10 cellular contexts compared by ENCODE assay signal in genomic region chr15:40150163-40150925, GRCh38. TPM values are rescaled to one million over a fixed set of nuclear protein-coding genes. Genes with fewer than 3 reads are reported as not detected.
DNase-seq lines count a peak whose midpoint lies in the region; ATAC-seq, FAIRE-seq and TF ChIP-seq lines count a peak whose summit lies in the region.
"Had no signal": no experiment of that assay in that cellular context is flagged by ENCODE, and none has a peak within 500 bp of the region (broad histone marks: within the 10 kb centered on the region; RNA-seq: fewer than 3 reads in every experiment).

No MANE protein-coding gene starts in this region.

- H3K9me3 Mint-ChIP-seq in natural killer cell treated with Interleukin-12 subunit alpha and Interleukin-12 subunit beta and Interleukin-15 and Interleukin-18, amount 100 ng/mL, for 72 hours, result no peaks in the 10 kb centered on the region

- H3K36me3 Mint-ChIP-seq in natural killer cell treated with Interleukin-12 subunit alpha and Interleukin-12 subunit beta and Interleukin-15 and Interleukin-18, amount 100 ng/mL, for 72 hours, result no peaks in the 10 kb centered on the region

- H3K27me3 Mint-ChIP-seq in natural killer cell treated with Interleukin-12 subunit alpha and Interleukin-12 subunit beta and Interleukin-15 and Interleukin-18, amount 100 ng/mL, for 72 hours, result peaks cover 0 to 9% of the 10 kb centered on the region in 2 donors

- no peaks in the 10 kb centered on the region for H3K36me3 ChIP-seq in BLaER1 treated with 17β-estradiol and CSF1 and Interleukin-3, amounts not matched to agents 10 nM and 100 nM
- no peaks in the 10 kb centered on the region for H3K36me3 ChIP-seq in keratinocyte (ENCODE audit: control insufficient read depth in 2 of 2, extremely low read depth in 1 of 2, insufficient read depth in 2 of 2, low read length in 2 of 2)

- peaks cover 0 to 12% (median 4%) of the 10 kb centered on the region in 10 experiments; a peak in 12 of 20 replicates for H3K4me1 ChIP-seq in BLaER1 treated with 17β-estradiol and CSF1 and Interleukin-3, amounts not matched to agents 10 nM and 100 nM
- H3K4me1 ChIP-seq in keratinocyte (ENCODE audit: control insufficient read depth, extremely low read depth, insufficient read depth, low read length), result peaks cover 52% of the 10 kb centered on the region

- no peak overlapping the region for H2AFZ ChIP-seq in keratinocyte (ENCODE audit: control insufficient read depth, low read length)

- no peak overlapping the region for H3K4me3 Mint-ChIP-seq in natural killer cell treated with Interleukin-12 subunit alpha and Interleukin-12 subunit beta and Interleukin-15 and Interleukin-18, amount 100 ng/mL, for 72 hours

- H3K9me1 ChIP-seq in keratinocyte (ENCODE audit: control insufficient read depth, extremely low read depth, insufficient read depth, low read length), result no peaks in the 10 kb centered on the region

- peak overlapping the region in 6 of 11 experiments; percentile 12 to 61 (median 48); a peak in 11 of 22 replicates for H3K4me2 ChIP-seq in BLaER1 treated with 17β-estradiol and CSF1 and Interleukin-3, amounts not matched to agents 10 nM and 100 nM
- peak overlapping the region; percentile 56 for H3K4me2 ChIP-seq in keratinocyte (ENCODE audit: control insufficient read depth, extremely low read depth, insufficient read depth, low read depth, low read length)

- peak; percentile 98 for FAIRE-seq in keratinocyte (lab: Jason Lieb, UNC)

- H3K9me3 ChIP-seq in BLaER1 treated with 17β-estradiol and CSF1 and Interleukin-3, amounts not matched to agents 10 nM and 100 nM (replicated peaks in 1 of 11), result no peaks in the 10 kb centered on the region; a peak in 1 of 22 replicates
- H3K9me3 ChIP-seq in keratinocyte (ENCODE audit: control insufficient read depth, low read depth, low read length), result no peaks in the 10 kb centered on the region

- H3K27me3 ChIP-seq in BLaER1 treated with 17β-estradiol and CSF1 and Interleukin-3, amounts not matched to agents 10 nM and 100 nM, result no peaks in the 10 kb centered on the region
- no peaks in the 10 kb centered on the region for H3K27me3 ChIP-seq in keratinocyte (ENCODE audit: control insufficient read depth, extremely low read depth, insufficient read depth, low read length)

- peak; percentile 65 for DNase-seq in LoVo (ENCODE audit: low spot score)
- DNase-seq in T1000 (lab: John Stamatoyannopoulos, UW), result peak; percentile 80
- peak; percentile 86 for DNase-seq in keratinocyte (ENCODE audit: low read depth, low spot score)
- DNase-seq in UCSD-AML1 (lab: John Stamatoyannopoulos, UW; ENCODE audit: unreplicated experiment), result no peak
- no peak for DNase-seq in activated effector memory CD4-positive, alpha-beta T cell treated with Interleukin-2 at 50 U/mL for 16 hours
- no peak for DNase-seq in natural killer cell treated with Interleukin-12 subunit alpha and Interleukin-12 subunit beta and Interleukin-15 and Interleukin-18, amount 100 ng/mL, for 72 hours (ENCODE audit: low spot score)
- DNase-seq: effector memory CD4-positive, alpha-beta T cell; GDM1 had no signal

- H3K4me1 Mint-ChIP-seq in natural killer cell treated with Interleukin-12 subunit alpha and Interleukin-12 subunit beta and Interleukin-15 and Interleukin-18, amount 100 ng/mL, for 72 hours (ENCODE audit: low read depth in 2 of 2), result no peaks in the 10 kb centered on the region

- no peak for TF ChIP-seq CTCF in keratinocyte (optimal IDR thresholded peaks at IDR 0.05 in 1 of 3, IDR thresholded peaks at IDR 0.05 in 1 of 3, conservative IDR thresholded peaks at IDR 0.05 in 1 of 3; ENCODE audit: extremely low read depth in 1 of 3, insufficient read depth in 2 of 3, low read length in 3 of 3)

- no peak for ATAC-seq in GM19035 (IDR thresholded peaks at IDR 0.05; ENCODE audit: unreplicated experiment)
- no peak for ATAC-seq in natural killer cell treated with Interleukin-12 subunit alpha and Interleukin-12 subunit beta and Interleukin-15 and Interleukin-18, amount 100 ng/mL, for 72 hours

- no peaks in the 10 kb centered on the region for H4K20me1 ChIP-seq in BLaER1 treated with 17β-estradiol and CSF1 and Interleukin-3, amounts not matched to agents 10 nM and 100 nM
- H4K20me1 ChIP-seq in keratinocyte (ENCODE audit: control insufficient read depth, extremely low read depth, insufficient read depth, low read length), result no peaks in the 10 kb centered on the region

- no peak overlapping the region for H3K27ac Mint-ChIP-seq in natural killer cell treated with Interleukin-12 subunit alpha and Interleukin-12 subunit beta and Interleukin-15 and Interleukin-18, amount 100 ng/mL, for 72 hours

- H3K4me3 ChIP-seq in BLaER1 treated with 17β-estradiol and CSF1 and Interleukin-3, amounts not matched to agents 10 nM and 100 nM, result no peak overlapping the region
- H3K4me3 ChIP-seq in keratinocyte (ENCODE audit: control insufficient read depth in 2 of 3, extremely low read depth in 1 of 3, insufficient read depth in 2 of 3, low read depth in 1 of 3, low read length in 3 of 3), result no peak overlapping the region

- H3K27ac ChIP-seq in BLaER1 treated with 17β-estradiol and CSF1 and Interleukin-3, amounts not matched to agents 10 nM and 100 nM, result no peak overlapping the region
- peak overlapping the region; percentile 16 for H3K27ac ChIP-seq in keratinocyte (ENCODE audit: control insufficient read depth, insufficient read depth, low read length)

- no peak overlapping the region for H3K9ac ChIP-seq in BLaER1 treated with 17β-estradiol and CSF1 and Interleukin-3, amounts not matched to agents 10 nM and 100 nM
- peak overlapping the region; percentile 48 for H3K9ac ChIP-seq in keratinocyte (ENCODE audit: control insufficient read depth, extremely low read depth, insufficient read depth, low read length)

- no peaks in the 10 kb centered on the region for H3K79me2 ChIP-seq in keratinocyte (ENCODE audit: control insufficient read depth, insufficient read depth, low read length)

- dilution Hi-C loops in keratinocyte (cut with MboI; ENCODE audit: extremely low pct_ligation_motif_present, low sequenced_read_pairs), result no loop called here

RNA-seq across cellular contexts. Expression of gene BUB1B, which starts 10.5 kb away (rescaled TPM):
- 3.3 to 19.7 TPM (median 9.3 TPM) in 3 replicates for polyA plus RNA-seq in keratinocyte
- polyA plus RNA-seq in keratinocyte (2011; ENCODE audit: low read depth), result 1.1 TPM
- 2.3 and 4.5 TPM in 2 replicates for polyA plus RNA-seq in keratinocyte (2011; cell fraction: cytosol; rRNA removed)
- 9.9 and 10.8 TPM in 2 replicates for polyA plus RNA-seq in keratinocyte (2011; cell fraction: nucleus; rRNA removed)
- polyA plus RNA-seq in keratinocyte (2012; ENCODE audit: low replicate concordance), result 0.27 and 8.8 TPM in 2 replicates
- polyA minus RNA-seq in keratinocyte, result 1.7 to 11.2 TPM (median 9.2 TPM) in 3 replicates
- 8.4 TPM for polyA minus RNA-seq in keratinocyte (2011; cell fraction: cytosol; rRNA and poly(A)+ RNA removed)
- polyA minus RNA-seq in keratinocyte (2011; cell fraction: nucleus; rRNA and poly(A)+ RNA removed), result 2.7 and 6.0 TPM in 2 replicates
- 10 to 100 TPM; 19.4 to 70.8 TPM for total RNA-seq in natural killer cell treated with Interleukin-12 subunit alpha and Interleukin-12 subunit beta and Interleukin-15 and Interleukin-18, amount 100 ng/mL, for 72 hours

RNA-seq across cellular contexts. Expression of gene BMF, which starts 41.7 kb away (rescaled TPM):
- 0.05 to 0.30 TPM (median 0.13 TPM) in 3 replicates for polyA plus RNA-seq in keratinocyte
- 0.07 TPM for polyA plus RNA-seq in keratinocyte (2011; ENCODE audit: low read depth)
- polyA plus RNA-seq in keratinocyte (2011; cell fraction: cytosol; rRNA removed), result 0.04 and 0.12 TPM in 2 replicates
- 0.15 and 0.72 TPM in 2 replicates for polyA plus RNA-seq in keratinocyte (2011; cell fraction: nucleus; rRNA removed)
- polyA plus RNA-seq in keratinocyte (2012; ENCODE audit: low replicate concordance), result 0.02 and 0.24 TPM in 2 replicates
- polyA minus RNA-seq in keratinocyte, result 0.16 to 0.36 TPM (median 0.16 TPM) in 3 replicates
- not detected for polyA minus RNA-seq in keratinocyte (2011; cell fraction: cytosol; rRNA and poly(A)+ RNA removed)
- 0.32 and 1.0 TPM in 2 replicates for polyA minus RNA-seq in keratinocyte (2011; cell fraction: nucleus; rRNA and poly(A)+ RNA removed)
- 1 to 10 TPM; 1.8 to 4.6 TPM for total RNA-seq in natural killer cell treated with Interleukin-12 subunit alpha and Interleukin-12 subunit beta and Interleukin-15 and Interleukin-18, amount 100 ng/mL, for 72 hours

Comparison
In these comparisons a context has a peak if more than half of its experiments do, and no peak if none do; other contexts are left out.
1. DNase-seq: peak in LoVo (single experiment), T1000 (single experiment) and keratinocyte (single experiment); none in UCSD-AML1 (single experiment), activated effector memory CD4-positive, alpha-beta T cell treated with Interleukin-2 at 50 U/mL for 16 hours (single experiment) and natural killer cell treated with Interleukin-12 subunit alpha and Interleukin-12 subunit beta and Interleukin-15 and Interleukin-18, amount 100 ng/mL, for 72 hours (single experiment).